Comparison of ENCODE assay signal across 8 cellular contexts in the genomic region with DNA sequence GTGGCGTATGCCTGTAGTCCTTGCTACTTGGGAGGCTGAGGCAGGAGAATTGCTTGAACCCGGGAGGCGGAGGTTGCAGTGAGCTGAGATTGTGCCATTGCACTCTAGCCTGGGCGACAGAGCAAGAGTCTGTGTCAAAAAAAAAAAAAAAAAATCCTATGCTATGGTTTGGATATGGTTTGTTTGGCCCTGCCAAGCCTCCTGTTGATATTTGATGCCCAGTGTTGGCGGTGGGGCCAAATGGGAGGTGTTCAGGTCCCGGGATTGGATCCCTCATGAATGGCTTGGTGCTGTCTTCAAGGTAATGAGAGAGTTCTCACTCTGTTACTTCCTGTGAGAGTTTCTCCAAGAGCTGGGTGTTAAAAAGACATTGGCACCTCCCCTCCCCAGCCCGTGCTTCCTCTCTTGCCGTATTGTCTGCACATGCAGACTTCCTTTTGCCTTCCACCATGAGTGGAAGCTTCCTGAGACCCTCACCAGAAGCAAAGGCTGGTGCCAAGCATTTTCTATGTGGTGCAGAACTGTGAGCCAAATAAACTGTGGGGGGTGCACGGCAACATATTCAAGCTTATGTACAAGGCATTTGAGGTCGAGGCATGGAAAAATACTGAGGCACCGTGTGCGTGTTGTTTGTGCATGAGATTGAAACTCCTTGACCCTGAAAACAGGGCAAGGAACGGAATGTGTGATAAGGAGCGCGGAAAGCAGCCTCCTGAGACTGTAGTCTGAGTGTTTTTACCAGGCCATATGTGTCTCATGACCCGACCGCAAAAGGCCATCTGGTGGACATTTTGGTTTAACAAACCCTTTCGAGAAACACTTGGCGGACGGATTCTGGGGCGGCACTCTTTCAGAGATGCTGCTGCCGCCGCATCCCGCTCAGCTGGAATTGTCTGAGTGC. TPM values are rescaled to one million over a fixed set of nuclear protein-coding genes. Genes with fewer than 3 reads are reported as not detected.
DNase-seq lines count a peak whose midpoint lies in the region; ATAC-seq and TF ChIP-seq lines count a peak whose summit lies in the region.

No MANE protein-coding gene starts in this region.

- H3K9me3 ChIP-seq in BLaER1 (peaks cover 25% of the 10 kb centered on the region), left lung (peaks cover 0 to 2% of the 10 kb centered on the region in 2 donors), esophagus muscularis mucosa (no peaks in the 10 kb centered on the region)

- H3K27ac Mint-ChIP-seq in activated naive CD8-positive, alpha-beta T cell treated with anti-CD3 and anti-CD28 coated beads, Interleukin-2, amount 10 ng/mL, durations not matched to agents 7 days and 5 days = peak overlapping the region; percentile 87
- no peak overlapping the region for H3K27ac Mint-ChIP-seq in mesothelial cell of epicardium

- H4K20me1 ChIP-seq in BLaER1 = no peaks in the 10 kb centered on the region

- POLR2A ChIA-PET in activated naive CD8-positive, alpha-beta T cell treated with anti-CD3 and anti-CD28 coated beads, Interleukin-2, amount 10 ng/mL, durations not matched to agents 7 days and 5 days (lab: Charles Lee) = interaction anchor here (0.6 to 1.2 kb wide), 7 partner anchors 10 to 621 kb away, joined by 3 to 5 read pairs (median 3); partner anchors contain the start of genes CTU1 and JOSD2

- no peak for TF ChIP-seq POLR2A in esophagus muscularis mucosa (IDR thresholded peaks at IDR 0.05; ENCODE audit: low read depth)

- H3K36me3 ChIP-seq in BLaER1 (no peaks in the 10 kb centered on the region; the same call in 1 of the 2 replicates), left lung (peaks cover 0 to 28% of the 10 kb centered on the region in 2 donors), esophagus muscularis mucosa (no peaks in the 10 kb centered on the region)

- H3K4me3 Mint-ChIP-seq in activated naive CD8-positive, alpha-beta T cell treated with anti-CD3 and anti-CD28 coated beads, Interleukin-2, amount 10 ng/mL, durations not matched to agents 7 days and 5 days = peak overlapping the region; percentile 66
- H3K4me3 Mint-ChIP-seq in mesothelial cell of epicardium = no peak overlapping the region

- H3K4me3 ChIP-seq in BLaER1 = no peak overlapping the region
- no peak overlapping the region for H3K4me3 ChIP-seq in HL-60 (replicated peaks; ENCODE audit: insufficient read depth, low read length)
- peak overlapping the region in 1 of 2 donors; percentile 0 for H3K4me3 ChIP-seq in left lung
- no peak overlapping the region for H3K4me3 ChIP-seq in esophagus muscularis mucosa

- peaks cover 69% of the 10 kb centered on the region for H3K4me1 ChIP-seq in BLaER1
- H3K4me1 ChIP-seq in left lung = peaks cover 0 to 90% of the 10 kb centered on the region in 2 donors
- peaks cover 0 to 6% (median 0%) of the 10 kb centered on the region in 4 donors for H3K4me1 ChIP-seq in esophagus muscularis mucosa

- H3K4me2 ChIP-seq in BLaER1 = peak overlapping the region; percentile 58

- H3K9ac ChIP-seq in BLaER1 = no peak overlapping the region

- intact Hi-C loops in left lung (cut with DNase I) = no loop called here
- intact Hi-C loops in esophagus muscularis mucosa (cut with DNase I) = no loop called here

- H3K27me3 Mint-ChIP-seq in activated naive CD8-positive, alpha-beta T cell treated with anti-CD3 and anti-CD28 coated beads, Interleukin-2, amount 10 ng/mL, durations not matched to agents 7 days and 5 days = no peaks in the 10 kb centered on the region
- peaks cover 25% of the 10 kb centered on the region for H3K27me3 Mint-ChIP-seq in mesothelial cell of epicardium (ENCODE audit: low read depth)

- TF ChIP-seq EP300 in esophagus muscularis mucosa (IDR thresholded peaks at IDR 0.05) = no peak

- peak; percentile 59 to 73 for DNase-seq in HL-60 (ENCODE audit: low read depth in 1 of 2, low spot score in 1 of 2)
- peak; percentile 46 for DNase-seq in activated naive CD8-positive, alpha-beta T cell treated with anti-CD3 and anti-CD28 coated beads, Interleukin-2, amount 10 ng/mL, durations not matched to agents 7 days and 5 days
- peak in 1 of 2 donors; percentile 77 for DNase-seq in left lung
- no peak for DNase-seq in esophagus muscularis mucosa (ENCODE audit: extremely low spot score)
- no peak for DNase-seq in occipital lobe (lab: John Stamatoyannopoulos, UW)
- DNase-seq in mesothelial cell of epicardium (ENCODE audit: low spot score in 2 of 2, unreplicated experiment in 2 of 2) = no peak

- peak; percentile 3 for TF ChIP-seq CTCF in HL-60 (IDR thresholded peaks at IDR 0.05; ENCODE audit: insufficient read depth, low read length)
- no peak for TF ChIP-seq CTCF in left lung (IDR thresholded peaks at IDR 0.05)
- TF ChIP-seq CTCF in esophagus muscularis mucosa (IDR thresholded peaks at IDR 0.05) = no peak
- no peak for TF ChIP-seq CTCF in mesothelial cell of epicardium (IDR thresholded peaks at IDR 0.05; ENCODE audit: unreplicated experiment)

- ATAC-seq in activated naive CD8-positive, alpha-beta T cell treated with anti-CD3 and anti-CD28 coated beads, Interleukin-2, amount 10 ng/mL, durations not matched to agents 7 days and 5 days (ENCODE audit: low read depth) = peak; percentile 86
- peak; percentile 77 for ATAC-seq in left lung
- ATAC-seq in HG02610 (IDR thresholded peaks at IDR 0.05; ENCODE audit: unreplicated experiment) = no peak

- peaks cover 5% of the 10 kb centered on the region for H3K36me3 Mint-ChIP-seq in activated naive CD8-positive, alpha-beta T cell treated with anti-CD3 and anti-CD28 coated beads, Interleukin-2, amount 10 ng/mL, durations not matched to agents 7 days and 5 days
- no peaks in the 10 kb centered on the region for H3K36me3 Mint-ChIP-seq in mesothelial cell of epicardium

- H3K27me3 ChIP-seq in BLaER1 (no peaks in the 10 kb centered on the region), HL-60 (ENCODE audit: insufficient read depth, poor library complexity, severe bottlenecking) (no peaks in the 10 kb centered on the region), left lung (peaks cover 0 to 4% of the 10 kb centered on the region in 2 donors), esophagus muscularis mucosa (peaks cover 0 to 42% (median 0%) of the 10 kb centered on the region in 4 donors)

- H3K4me1 Mint-ChIP-seq in activated naive CD8-positive, alpha-beta T cell treated with anti-CD3 and anti-CD28 coated beads, Interleukin-2, amount 10 ng/mL, durations not matched to agents 7 days and 5 days = peaks cover 45% of the 10 kb centered on the region
- H3K4me1 Mint-ChIP-seq in mesothelial cell of epicardium = peaks cover 34% of the 10 kb centered on the region

- H3K9me3 Mint-ChIP-seq in activated naive CD8-positive, alpha-beta T cell treated with anti-CD3 and anti-CD28 coated beads, Interleukin-2, amount 10 ng/mL, durations not matched to agents 7 days and 5 days = peaks cover 1% of the 10 kb centered on the region
- H3K9me3 Mint-ChIP-seq in mesothelial cell of epicardium = peaks cover 16% of the 10 kb centered on the region

- 44% methylated on average over 24 of the region's 24 CpGs for WGBS in esophagus muscularis mucosa

- peak overlapping the region; percentile 47 for H3K27ac ChIP-seq in BLaER1
- peak overlapping the region; percentile 41 for H3K27ac ChIP-seq in HL-60 (replicated peaks)
- peak overlapping the region; percentile 79 for H3K27ac ChIP-seq in left lung
- H3K27ac ChIP-seq in esophagus muscularis mucosa (replicated peaks in 1 of 4) = peak overlapping the region in 1 of 4 donors; percentile 38

RNA-seq across cellular contexts. Expression of gene SIGLEC9, which starts 7.3 kb away (rescaled TPM):
- total RNA-seq in activated naive CD8-positive, alpha-beta T cell treated with anti-CD3 and anti-CD28 coated beads, Interleukin-2, amount 10 ng/mL, durations not matched to agents 7 days and 5 days = 1 to 10 TPM; 1.3 to 2.0 TPM
- total RNA-seq in left lung (10 to 100 TPM in 1 of 2 donors, 1 to 10 TPM in 1; 8.0 to 46.5 TPM), esophagus muscularis mucosa (1 to 10 TPM; 2.0 to 9.4 (median 3.5) TPM), occipital lobe (0.78 TPM), mesothelial cell of epicardium (not detected in 3 replicates)

RNA-seq across cellular contexts. Expression of gene SIGLEC7, which starts 10.1 kb away (rescaled TPM):
- under 1 TPM; 0.33 to 0.40 TPM for total RNA-seq in activated naive CD8-positive, alpha-beta T cell treated with anti-CD3 and anti-CD28 coated beads, Interleukin-2, amount 10 ng/mL, durations not matched to agents 7 days and 5 days
- 10 to 100 TPM in 1 of 2 donors, 1 to 10 TPM in 1; 7.3 to 10.4 TPM for total RNA-seq in left lung
- total RNA-seq in esophagus muscularis mucosa = 1 to 10 TPM in 1 of 4 donors, under 1 TPM in 2, not detected in 1; 0.19 to 2.2 (median 0.92) TPM
- 0.16 TPM for total RNA-seq in occipital lobe
- not detected in 3 replicates for total RNA-seq in mesothelial cell of epicardium

RNA-seq across cellular contexts. Expression of gene CTU1, which starts 23.8 kb away (rescaled TPM):
- 10 to 100 TPM in 1 of 2 experiments, 1 to 10 TPM in 1; 9.4 to 10.1 TPM for total RNA-seq in activated naive CD8-positive, alpha-beta T cell treated with anti-CD3 and anti-CD28 coated beads, Interleukin-2, amount 10 ng/mL, durations not matched to agents 7 days and 5 days
- total RNA-seq in left lung (1 to 10 TPM; 7.4 to 9.9 TPM), esophagus muscularis mucosa (10 to 100 TPM in 3 of 4 donors, 1 to 10 TPM in 1; 7.1 to 18.9 (median 13.7) TPM), occipital lobe (4.5 TPM), mesothelial cell of epicardium (7.5 to 7.9 TPM (median 7.7 TPM) in 3 replicates)

RNA-seq across cellular contexts. Expression of gene KLK14, which starts 49.3 kb away (rescaled TPM):
- under 1 TPM; 0.72 to 0.91 TPM for total RNA-seq in activated naive CD8-positive, alpha-beta T cell treated with anti-CD3 and anti-CD28 coated beads, Interleukin-2, amount 10 ng/mL, durations not matched to agents 7 days and 5 days
- total RNA-seq in left lung (under 1 TPM; 0.26 to 0.37 TPM), esophagus muscularis mucosa (under 1 TPM in 1 of 4 donors, not detected in 3; 0.52 TPM), occipital lobe (not detected), mesothelial cell of epicardium (0.45 to 0.99 TPM (median 0.47 TPM) in 3 replicates)

Comparison
In these comparisons a context has a peak if more than half of its experiments do, and no peak if none do; other contexts are left out.
1. DNase-seq: peak in HL-60 (2 of 2) and activated naive CD8-positive, alpha-beta T cell treated with anti-CD3 and anti-CD28 coated beads, Interleukin-2, amount 10 ng/mL, durations not matched to agents 7 days and 5 days (single experiment); none in esophagus muscularis mucosa (single experiment), occipital lobe (single experiment) and mesothelial cell of epicardium (0 of 2).